1 cellular context compared by ENCODE assay signal in the genomic region with DNA sequence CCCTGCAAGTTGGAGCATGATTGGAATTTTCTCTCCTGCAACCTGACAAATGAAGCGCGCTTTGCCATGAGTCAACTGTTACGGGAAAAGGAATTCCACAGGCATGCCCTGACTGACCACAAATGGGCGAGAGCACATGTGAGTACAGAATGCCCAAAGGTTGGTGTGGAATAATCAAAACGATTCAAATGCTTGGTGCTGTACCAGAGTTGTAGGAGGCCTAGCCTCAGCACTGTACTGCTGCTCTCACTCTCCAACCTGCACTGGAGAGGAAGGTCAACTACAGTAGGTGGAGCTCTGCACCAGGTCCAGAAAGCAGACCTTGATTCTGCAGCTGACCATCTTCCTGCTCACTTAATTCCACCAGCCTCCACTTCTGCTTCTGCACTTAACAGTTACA.
TF ChIP-seq lines count a peak whose summit lies in the region.

No MANE protein-coding gene starts in this region.

TF ChIP-seq in SK-N-SH, 30 proteins besides CTCF, POLR2A, EP300 and RAD21 (continued from another document):
- TF ChIP-seq USF2 (IDR thresholded peaks at IDR 0.05; ENCODE audit: borderline replicate concordance, low read depth, low read length): no peak
- TF ChIP-seq, protein P1, sequence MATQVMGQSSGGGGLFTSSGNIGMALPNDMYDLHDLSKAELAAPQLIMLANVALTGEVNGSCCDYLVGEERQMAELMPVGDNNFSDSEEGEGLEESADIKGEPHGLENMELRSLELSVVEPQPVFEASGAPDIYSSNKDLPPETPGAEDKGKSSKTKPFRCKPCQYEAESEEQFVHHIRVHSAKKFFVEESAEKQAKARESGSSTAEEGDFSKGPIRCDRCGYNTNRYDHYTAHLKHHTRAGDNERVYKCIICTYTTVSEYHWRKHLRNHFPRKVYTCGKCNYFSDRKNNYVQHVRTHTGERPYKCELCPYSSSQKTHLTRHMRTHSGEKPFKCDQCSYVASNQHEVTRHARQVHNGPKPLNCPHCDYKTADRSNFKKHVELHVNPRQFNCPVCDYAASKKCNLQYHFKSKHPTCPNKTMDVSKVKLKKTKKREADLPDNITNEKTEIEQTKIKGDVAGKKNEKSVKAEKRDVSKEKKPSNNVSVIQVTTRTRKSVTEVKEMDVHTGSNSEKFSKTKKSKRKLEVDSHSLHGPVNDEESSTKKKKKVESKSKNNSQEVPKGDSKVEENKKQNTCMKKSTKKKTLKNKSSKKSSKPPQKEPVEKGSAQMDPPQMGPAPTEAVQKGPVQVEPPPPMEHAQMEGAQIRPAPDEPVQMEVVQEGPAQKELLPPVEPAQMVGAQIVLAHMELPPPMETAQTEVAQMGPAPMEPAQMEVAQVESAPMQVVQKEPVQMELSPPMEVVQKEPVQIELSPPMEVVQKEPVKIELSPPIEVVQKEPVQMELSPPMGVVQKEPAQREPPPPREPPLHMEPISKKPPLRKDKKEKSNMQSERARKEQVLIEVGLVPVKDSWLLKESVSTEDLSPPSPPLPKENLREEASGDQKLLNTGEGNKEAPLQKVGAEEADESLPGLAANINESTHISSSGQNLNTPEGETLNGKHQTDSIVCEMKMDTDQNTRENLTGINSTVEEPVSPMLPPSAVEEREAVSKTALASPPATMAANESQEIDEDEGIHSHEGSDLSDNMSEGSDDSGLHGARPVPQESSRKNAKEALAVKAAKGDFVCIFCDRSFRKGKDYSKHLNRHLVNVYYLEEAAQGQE (IDR thresholded peaks at IDR 0.05; ENCODE audit: low read depth, low read length): peak; percentile 61; the same call in 1 of the 2 replicates
- TF ChIP-seq PBX3 (IDR thresholded peaks at IDR 0.05): peak; percentile 82
